Comparison of ENCODE assay signal across 20 cellular contexts in genomic region chr7:105530546-105530945, GRCh38. TPM values are rescaled to one million over a fixed set of nuclear protein-coding genes. Genes with fewer than 3 reads are reported as not detected.
A peak's percentile ranks its signal among the peaks of the same experiment; 100 is the strongest.
DNase-seq lines count a peak whose midpoint lies in the region; ATAC-seq and TF ChIP-seq lines count a peak whose summit lies in the region.
"Had no signal": no experiment of that assay in that cellular context is flagged by ENCODE, and none has a peak within 500 bp of the region (broad histone marks: within the 10 kb centered on the region; RNA-seq: fewer than 3 reads in every experiment).

No MANE protein-coding gene starts in this region.

- H3K4me1 ChIP-seq in BLaER1, result peaks cover 19% of the 10 kb centered on the region
- H3K4me1 ChIP-seq in SK-N-SH (ENCODE audit: control insufficient read depth in 1 of 2, insufficient read depth in 2 of 2, low read depth in 1 of 2, low read length in 1 of 2), result peaks cover 4 to 7% of the 10 kb centered on the region in 2 experiments; a peak in 2 of 4 replicates
- H3K4me1 ChIP-seq: SJCRH30 had no signal

- no peak for DNase-seq in CD4-positive, alpha-beta T cell
- DNase-seq in activated CD8-positive, alpha-beta T cell treated with anti-CD3 and anti-CD28 coated beads for 36 hours, result no peak
- DNase-seq in naive B cell, result no peak
- no peak for DNase-seq in SK-N-SH
- no peak for DNase-seq in anterior cingulate cortex (lab: John Stamatoyannopoulos, UW)
- DNase-seq: activated CD4-positive, alpha-beta T cell treated with anti-CD3 and anti-CD28 coated beads, Interleukin-2, amount 50 U/mL, for 4 hours; DMS153; dorsolateral prefrontal cortex; KBM-7; left lung; NCI-H1092 treated with DMSO at 0.1 percent for 48 hours; NCI-H526; OCI-M1; SJCRH30; stimulated activated CD4-positive, alpha-beta T cell treated with anti-CD3 and anti-CD28 coated beads, Interleukin-4, amount 100 ng/mL, for 24 hours; tibial artery had no signal

- H3K4me3 ChIP-seq in BLaER1 (no peak overlapping the region; the same call in 1 of the 2 replicates), SK-N-SH (ENCODE audit: low read depth in 2 of 2, low read length in 1 of 2) (no peak overlapping the region)

- no peak for TF ChIP-seq CTCF in CD4-positive, alpha-beta T cell (IDR thresholded peaks at IDR 0.05)
- no peak for TF ChIP-seq CTCF in activated CD8-positive, alpha-beta T cell treated with anti-CD3 and anti-CD28 coated beads for 36 hours (IDR thresholded peaks at IDR 0.05)
- no peak for TF ChIP-seq CTCF in SK-N-SH (IDR thresholded peaks at IDR 0.05)

- no peaks in the 10 kb centered on the region; the same call in 1 of the 2 replicates for H4K20me1 ChIP-seq in BLaER1
- no peaks in the 10 kb centered on the region for H4K20me1 ChIP-seq in SK-N-SH (ENCODE audit: insufficient read depth)

- H3K4me2 ChIP-seq in BLaER1 (peak overlapping the region; percentile 91; the same call in 1 of the 2 replicates), SK-N-SH (no peak overlapping the region)

- H3K9me3 ChIP-seq in BLaER1, result no peaks in the 10 kb centered on the region
- H3K9me3 ChIP-seq in CD4-positive, alpha-beta T cell (ENCODE audit: control insufficient read depth, low read length), result no peaks in the 10 kb centered on the region
- H3K9me3 ChIP-seq in SK-N-SH, result no peaks in the 10 kb centered on the region
- H3K9me3 ChIP-seq: esophagus muscularis mucosa, left lung, SJCRH30, tibial artery had no signal

- H3K9me2 ChIP-seq in SK-N-SH, result no peaks in the 10 kb centered on the region

- intact Hi-C loops in CD4-positive, alpha-beta T cell (cut with DNase I, micrococcal nuclease), result loop anchor here (2.0 to 10.0 kb wide), 4 partner anchors 504 to 1323 kb away; partner anchors contain the start of genes ORC5 (in 1 of the 2) and SYPL1 (in 1 of the 2)
- intact Hi-C loops in activated CD8-positive, alpha-beta T cell treated with anti-CD3 and anti-CD28 coated beads for 36 hours (cut with micrococcal nuclease), result no loop called here

- H3K79me2 ChIP-seq in SK-N-SH (ENCODE audit: insufficient read depth), result peaks cover 34% of the 10 kb centered on the region

- peaks cover 23% of the 10 kb centered on the region for H3K36me3 Mint-ChIP-seq in CD4-positive, alpha-beta T cell (ENCODE audit: low read depth)
- no peaks in the 10 kb centered on the region for H3K36me3 Mint-ChIP-seq in activated CD8-positive, alpha-beta T cell treated with anti-CD3 and anti-CD28 coated beads for 36 hours (ENCODE audit: low read depth)
- H3K36me3 Mint-ChIP-seq in naive B cell, result no peaks in the 10 kb centered on the region

- CTCF ChIA-PET in CD4-positive, alpha-beta T cell (lab: Charles Lee), result no interaction called here
- CTCF ChIA-PET in activated CD8-positive, alpha-beta T cell treated with anti-CD3 and anti-CD28 coated beads for 36 hours (lab: Charles Lee), result no interaction called here
- CTCF ChIA-PET in SK-N-SH (lab: Yijun Ruan, JAX), result interaction anchor here (1.5 to 1.7 kb wide), 2 partner anchors 59 to 72 kb away, joined by 5 to 7 read pairs; no protein-coding TSS in a partner anchor

- TF ChIP-seq EP300 in SK-N-SH (IDR thresholded peaks at IDR 0.05; ENCODE audit: borderline replicate concordance in 1 of 2, low read depth in 1 of 2, low read length in 1 of 2), result no peak

- H3K4me1 Mint-ChIP-seq in CD4-positive, alpha-beta T cell (ENCODE audit: low read depth), result peaks cover 44% of the 10 kb centered on the region
- peaks cover 25% of the 10 kb centered on the region for H3K4me1 Mint-ChIP-seq in activated CD8-positive, alpha-beta T cell treated with anti-CD3 and anti-CD28 coated beads for 36 hours (ENCODE audit: low read depth)
- H3K4me1 Mint-ChIP-seq in naive B cell, result peaks cover 21 to 33% (median 24%) of the 10 kb centered on the region in 3 donors

- H3K4me3 Mint-ChIP-seq in CD4-positive, alpha-beta T cell, result peak overlapping the region; percentile 49
- H3K4me3 Mint-ChIP-seq in activated CD8-positive, alpha-beta T cell treated with anti-CD3 and anti-CD28 coated beads for 36 hours, result peak overlapping the region; percentile 51
- H3K4me3 Mint-ChIP-seq in naive B cell, result peak overlapping the region in 6 of 8 donors; percentile 19 to 84 (median 53)

- 96% methylated on average over 20 of the region's 20 CpGs for WGBS in SK-N-SH (ENCODE audit: low lambda C conversion rate)

- H3F3A ChIP-seq in SK-N-SH (replicated peaks; ENCODE audit: insufficient read depth), result no peaks in the 10 kb centered on the region

- H3K9me3 Mint-ChIP-seq in CD4-positive, alpha-beta T cell, result no peaks in the 10 kb centered on the region
- H3K9me3 Mint-ChIP-seq in activated CD8-positive, alpha-beta T cell treated with anti-CD3 and anti-CD28 coated beads for 36 hours, result no peaks in the 10 kb centered on the region
- H3K9me3 Mint-ChIP-seq in naive B cell, result no peaks in the 10 kb centered on the region

- H3K9ac ChIP-seq in BLaER1 (no peak overlapping the region), SK-N-SH (no peak overlapping the region)

- no peaks in the 10 kb centered on the region for H3K27me3 Mint-ChIP-seq in CD4-positive, alpha-beta T cell
- no peaks in the 10 kb centered on the region for H3K27me3 Mint-ChIP-seq in activated CD8-positive, alpha-beta T cell treated with anti-CD3 and anti-CD28 coated beads for 36 hours
- no peaks in the 10 kb centered on the region for H3K27me3 Mint-ChIP-seq in naive B cell

- H3K27ac ChIP-seq in BLaER1, result no peak overlapping the region
- no peak overlapping the region for H3K27ac ChIP-seq in CD4-positive, alpha-beta T cell (ENCODE audit: low read depth, low read length)
- no peak overlapping the region for H3K27ac ChIP-seq in SK-N-SH (ENCODE audit: low read depth in 2 of 2, low read length in 1 of 2)
- H3K27ac ChIP-seq: esophagus muscularis mucosa, SJCRH30 had no signal

- ATAC-seq in CD4-positive, alpha-beta T cell (ENCODE audit: poor library complexity), result no peak
- ATAC-seq in activated CD8-positive, alpha-beta T cell treated with anti-CD3 and anti-CD28 coated beads for 36 hours, result no peak
- ATAC-seq in naive B cell (ENCODE audit: low read depth in 2 of 2) (no peak), GM21526 (IDR thresholded peaks at IDR 0.05; ENCODE audit: low FRiP score, unreplicated experiment) (no peak)
- ATAC-seq: left lung had no signal

- peaks cover 9% of the 10 kb centered on the region for H3K36me3 ChIP-seq in BLaER1
- peaks cover 4 to 7% of the 10 kb centered on the region in 2 experiments for H3K36me3 ChIP-seq in SK-N-SH (replicated peaks in 1 of 2; ENCODE audit: control insufficient read depth in 1 of 2, insufficient read depth in 2 of 2, low read length in 1 of 2)
- H3K36me3 ChIP-seq: left lung had no signal

- no peaks in the 10 kb centered on the region for H3K27me3 ChIP-seq in BLaER1
- no peaks in the 10 kb centered on the region for H3K27me3 ChIP-seq in CD4-positive, alpha-beta T cell (ENCODE audit: control insufficient read depth, insufficient read depth, low read length)
- H3K27me3 ChIP-seq in SK-N-SH (ENCODE audit: insufficient read depth), result no peaks in the 10 kb centered on the region
- H3K27me3 ChIP-seq: dorsolateral prefrontal cortex, esophagus muscularis mucosa, left lung, SJCRH30, tibial artery had no signal

- POLR2A ChIA-PET in CD4-positive, alpha-beta T cell (lab: Charles Lee), result no interaction called here
- POLR2A ChIA-PET in activated CD8-positive, alpha-beta T cell treated with anti-CD3 and anti-CD28 coated beads for 36 hours (lab: Charles Lee), result interaction anchor here (0.6 kb wide), 1 partner anchor 132 kb away, joined by 3 read pairs; no protein-coding TSS in a partner anchor
- POLR2A ChIA-PET in SK-N-SH (lab: Yijun Ruan, JAX), result no interaction called here

- H2AFZ ChIP-seq in SK-N-SH (ENCODE audit: low read depth), result no peak overlapping the region

- peak overlapping the region; percentile 49 for H3K27ac Mint-ChIP-seq in CD4-positive, alpha-beta T cell
- peak overlapping the region; percentile 49 for H3K27ac Mint-ChIP-seq in activated CD8-positive, alpha-beta T cell treated with anti-CD3 and anti-CD28 coated beads for 36 hours
- peak overlapping the region in 1 of 6 donors; percentile 19 for H3K27ac Mint-ChIP-seq in naive B cell

- no peak for TF ChIP-seq RAD21 in SK-N-SH (IDR thresholded peaks at IDR 0.05; ENCODE audit: low read length)

TF ChIP-seq in SK-N-SH, 30 proteins besides CTCF, POLR2A, EP300 and RAD21 (continues in another document):
- TF ChIP-seq SIN3A (IDR thresholded peaks at IDR 0.05; ENCODE audit: borderline replicate concordance, low read depth, low read length) (no peak), USF1 (IDR thresholded peaks at IDR 0.05; ENCODE audit: borderline replicate concordance, low read depth) (no peak), GATA2 (CRISPR knock-in tag; IDR thresholded peaks at IDR 0.05) (no peak)

RNA-seq across cellular contexts. Expression of gene RINT1, which starts 1.5 kb away (rescaled TPM):
- total RNA-seq in CD4-positive, alpha-beta T cell, result 10 to 100 TPM; 38.0 to 39.5 TPM
- 10 to 100 TPM; 21.7 to 22.5 TPM for total RNA-seq in activated CD8-positive, alpha-beta T cell treated with anti-CD3 and anti-CD28 coated beads for 36 hours
- 10 to 100 TPM in 5 of 6 donors, 1 to 10 TPM in 1; 9.0 to 35.4 (median 14.9) TPM for polyA plus RNA-seq in naive B cell (ENCODE audit: low read depth in 6 of 6)
- polyA plus RNA-seq in SK-N-SH (2012; rRNA removed), result 13.1 and 19.1 TPM in 2 replicates
- 17.7 and 17.8 TPM in 2 replicates for polyA plus RNA-seq in SK-N-SH (2012; cell fraction: cytosol; rRNA removed)
- polyA plus RNA-seq in SK-N-SH (2012; cell fraction: nucleus; rRNA removed), result 21.9 and 42.7 TPM in 2 replicates

RNA-seq across cellular contexts. Expression of gene PUS7, which starts 8.5 kb away (rescaled TPM):
- 1 to 10 TPM; 2.7 TPM for total RNA-seq in CD4-positive, alpha-beta T cell
- 10 to 100 TPM; 31.5 to 36.5 TPM for total RNA-seq in activated CD8-positive, alpha-beta T cell treated with anti-CD3 and anti-CD28 coated beads for 36 hours
- polyA plus RNA-seq in naive B cell (ENCODE audit: low read depth in 6 of 6) (1 to 10 TPM; 1.9 to 6.0 (median 3.4) TPM), SK-N-SH (2012; rRNA removed) (18.8 and 22.6 TPM in 2 replicates)
- polyA plus RNA-seq in SK-N-SH (2012; cell fraction: cytosol; rRNA removed), result 23.2 and 24.3 TPM in 2 replicates
- polyA plus RNA-seq in SK-N-SH (2012; cell fraction: nucleus; rRNA removed), result 30.1 and 38.2 TPM in 2 replicates

RNA-seq across cellular contexts. Expression of gene EFCAB10, which starts 50.7 kb away (rescaled TPM):
- total RNA-seq in CD4-positive, alpha-beta T cell, result 1 to 10 TPM in 1 of 2 experiments, under 1 TPM in 1; 0.78 to 1.1 TPM
- not detected for total RNA-seq in activated CD8-positive, alpha-beta T cell treated with anti-CD3 and anti-CD28 coated beads for 36 hours
- polyA plus RNA-seq in naive B cell (ENCODE audit: low read depth in 6 of 6) (under 1 TPM in 1 of 6 donors, not detected in 5; 0.24 TPM), SK-N-SH (2012; rRNA removed) (0.51 and 0.80 TPM in 2 replicates)
- polyA plus RNA-seq in SK-N-SH (2012; cell fraction: cytosol; rRNA removed), result 0.75 and 0.98 TPM in 2 replicates
- polyA plus RNA-seq in SK-N-SH (2012; cell fraction: nucleus; rRNA removed), result 0.19 and 0.98 TPM in 2 replicates
- total RNA-seq: esophagus muscularis mucosa, skeletal muscle tissue had no signal

Comparison
In these comparisons a context has a peak if more than half of its experiments do, and no peak if none do; other contexts are left out.
1. RNA of gene PUS7, which starts 8.5 kb away (total RNA-seq): 31.5 to 36.5 TPM in activated CD8-positive, alpha-beta T cell treated with anti-CD3 and anti-CD28 coated beads for 36 hours; 2.7 TPM in CD4-positive, alpha-beta T cell; every median in the first group is over 4 times any median in the second.
2. Peak in every context shown above with its lines, with median percentiles within 50 percentile points of each other: H3K4me3 Mint-ChIP-seq.